Comparison of ENCODE assay signal across 12 cellular contexts in genomic region chr16:68736561-68736960, GRCh38. TPM values are rescaled to one million over a fixed set of nuclear protein-coding genes. Genes with fewer than 3 reads are reported as not detected.
A peak's percentile ranks its signal among the peaks of the same experiment; 100 is the strongest.
DNase-seq lines count a peak whose midpoint lies in the region; ATAC-seq and TF ChIP-seq lines count a peak whose summit lies in the region.
"Had no signal": no experiment of that assay in that cellular context is flagged by ENCODE, and none has a peak within 500 bp of the region (broad histone marks: within the 10 kb centered on the region; RNA-seq: fewer than 3 reads in every experiment).

No MANE protein-coding gene starts in this region.

- H3K4me1 ChIP-seq in upper lobe of right lung = no peaks in the 10 kb centered on the region
- H3K4me1 ChIP-seq: SJSA1 had no signal

- H3K4me3 ChIP-seq in upper lobe of right lung = peak overlapping the region; percentile 39
- H3K4me3 ChIP-seq: BLaER1, SJSA1 had no signal

- H3K36me3 ChIP-seq in upper lobe of right lung = no peaks in the 10 kb centered on the region
- H3K36me3 ChIP-seq: BLaER1, gastroesophageal sphincter, SJSA1 had no signal

- peaks cover 25% of the 10 kb centered on the region for H3K4me1 Mint-ChIP-seq in stimulated activated naive CD8-positive, alpha-beta T cell treated with anti-CD3 and anti-CD28 coated beads, Interleukin-15, Interleukin-2, amounts not matched to agents 100 ng/mL and 50 ng/mL, for 24 hours (ENCODE audit: low read depth)
- H3K4me1 Mint-ChIP-seq in brain = peaks cover 27% of the 10 kb centered on the region
- H3K4me1 Mint-ChIP-seq in naive B cell = peaks cover 22 to 29% (median 24%) of the 10 kb centered on the region in 3 donors

- H3K27me3 ChIP-seq in upper lobe of right lung = peaks cover 24% of the 10 kb centered on the region

- no peak for ATAC-seq in stimulated activated naive CD8-positive, alpha-beta T cell treated with anti-CD3 and anti-CD28 coated beads, Interleukin-15, Interleukin-2, amounts not matched to agents 100 U/mL and 50 U/mL, for 24 hours
- ATAC-seq in naive B cell (ENCODE audit: low read depth in 2 of 2) (no peak), upper lobe of right lung (no peak), HG02642 (IDR thresholded peaks at IDR 0.05; ENCODE audit: poor library complexity, unreplicated experiment) (no peak)
- ATAC-seq: gastroesophageal sphincter had no signal

- no peak overlapping the region for H3K27ac ChIP-seq in upper lobe of right lung
- H3K27ac ChIP-seq: BLaER1, gastroesophageal sphincter, SJSA1 had no signal

- no peaks in the 10 kb centered on the region for H3K36me3 Mint-ChIP-seq in stimulated activated naive CD8-positive, alpha-beta T cell treated with anti-CD3 and anti-CD28 coated beads, Interleukin-15, Interleukin-2, amounts not matched to agents 100 ng/mL and 50 ng/mL, for 24 hours (ENCODE audit: low read depth)
- H3K36me3 Mint-ChIP-seq in brain (no peaks in the 10 kb centered on the region), naive B cell (no peaks in the 10 kb centered on the region)

- H3K27ac Mint-ChIP-seq in stimulated activated naive CD8-positive, alpha-beta T cell treated with anti-CD3 and anti-CD28 coated beads, Interleukin-15, Interleukin-2, amounts not matched to agents 100 ng/mL and 50 ng/mL, for 24 hours = no peak overlapping the region
- H3K27ac Mint-ChIP-seq in brain = no peak overlapping the region
- H3K27ac Mint-ChIP-seq in naive B cell = no peak overlapping the region

- H3K4me3 Mint-ChIP-seq in stimulated activated naive CD8-positive, alpha-beta T cell treated with anti-CD3 and anti-CD28 coated beads, Interleukin-15, Interleukin-2, amounts not matched to agents 100 ng/mL and 50 ng/mL, for 24 hours = peak overlapping the region; percentile 33
- H3K4me3 Mint-ChIP-seq in brain (peak overlapping the region; percentile 84 to 90 (median 87)), naive B cell (peak overlapping the region in 5 of 8 donors; percentile 31 to 78 (median 58))

- H3K27me3 Mint-ChIP-seq in stimulated activated naive CD8-positive, alpha-beta T cell treated with anti-CD3 and anti-CD28 coated beads, Interleukin-15, Interleukin-2, amounts not matched to agents 100 ng/mL and 50 ng/mL, for 24 hours = peaks cover 40% of the 10 kb centered on the region
- H3K27me3 Mint-ChIP-seq in brain (peaks cover 89% of the 10 kb centered on the region), naive B cell (peaks cover 34 to 55% (median 47%) of the 10 kb centered on the region in 3 donors)

- intact Hi-C loops in upper lobe of right lung (cut with DNase I) = no loop called here

- H3K9me3 Mint-ChIP-seq in stimulated activated naive CD8-positive, alpha-beta T cell treated with anti-CD3 and anti-CD28 coated beads, Interleukin-15, Interleukin-2, amounts not matched to agents 100 ng/mL and 50 ng/mL, for 24 hours = no peaks in the 10 kb centered on the region
- H3K9me3 Mint-ChIP-seq in brain (peaks cover 0 to 3% (median 2%) of the 10 kb centered on the region in 5 experiments), naive B cell (peaks cover 0 to 7% (median 0%) of the 10 kb centered on the region in 7 donors)

- no peak for DNase-seq in stimulated activated naive CD8-positive, alpha-beta T cell treated with anti-CD3 and anti-CD28 coated beads, Interleukin-15, Interleukin-2, amounts not matched to agents 100 U/mL and 50 U/mL, for 24 hours
- no peak for DNase-seq in naive B cell
- DNase-seq in upper lobe of right lung = no peak
- DNase-seq in iPS-NIHi11 (ENCODE audit: low spot score) = no peak
- no peak for DNase-seq in DMS 273 treated with DMSO at 0.1 percent for 48 hours (lab: John Stamatoyannopoulos, UW)

- TF ChIP-seq CTCF in brain (conservative IDR thresholded peaks at IDR 0.05) (no peak), upper lobe of right lung (IDR thresholded peaks at IDR 0.05) (no peak)

- H3K9me3 ChIP-seq in upper lobe of right lung = no peaks in the 10 kb centered on the region
- H3K9me3 ChIP-seq: gastroesophageal sphincter, SJSA1 had no signal

RNA-seq across cellular contexts. Expression of gene CDH1, which starts 0.5 kb away (rescaled TPM):
- polyA plus RNA-seq in brain (ENCODE audit: insufficient read depth, low read depth, low replicate concordance) (148 TPM), naive B cell (ENCODE audit: low read depth in 6 of 6) (not detected)
- total RNA-seq in upper lobe of right lung = 128 TPM
- total RNA-seq: LHCN-M2 had no signal

Comparison
In these comparisons a context has a peak if more than half of its experiments do, and no peak if none do; other contexts are left out.
1. H3K4me3 Mint-ChIP-seq: peak in every context shown above with its lines; median percentile 87 in brain; 58 in naive B cell; 33 in stimulated activated naive CD8-positive, alpha-beta T cell treated with anti-CD3 and anti-CD28 coated beads, Interleukin-15, Interleukin-2, amounts not matched to agents 100 ng/mL and 50 ng/mL, for 24 hours.
2. RNA of gene CDH1, which starts 0.5 kb away (polyA plus RNA-seq): 148 TPM in brain (single experiment); not detected in naive B cell; every median in the first group is over 100 times any median in the second.